9 cellular contexts compared by ENCODE assay signal in the genomic region with DNA sequence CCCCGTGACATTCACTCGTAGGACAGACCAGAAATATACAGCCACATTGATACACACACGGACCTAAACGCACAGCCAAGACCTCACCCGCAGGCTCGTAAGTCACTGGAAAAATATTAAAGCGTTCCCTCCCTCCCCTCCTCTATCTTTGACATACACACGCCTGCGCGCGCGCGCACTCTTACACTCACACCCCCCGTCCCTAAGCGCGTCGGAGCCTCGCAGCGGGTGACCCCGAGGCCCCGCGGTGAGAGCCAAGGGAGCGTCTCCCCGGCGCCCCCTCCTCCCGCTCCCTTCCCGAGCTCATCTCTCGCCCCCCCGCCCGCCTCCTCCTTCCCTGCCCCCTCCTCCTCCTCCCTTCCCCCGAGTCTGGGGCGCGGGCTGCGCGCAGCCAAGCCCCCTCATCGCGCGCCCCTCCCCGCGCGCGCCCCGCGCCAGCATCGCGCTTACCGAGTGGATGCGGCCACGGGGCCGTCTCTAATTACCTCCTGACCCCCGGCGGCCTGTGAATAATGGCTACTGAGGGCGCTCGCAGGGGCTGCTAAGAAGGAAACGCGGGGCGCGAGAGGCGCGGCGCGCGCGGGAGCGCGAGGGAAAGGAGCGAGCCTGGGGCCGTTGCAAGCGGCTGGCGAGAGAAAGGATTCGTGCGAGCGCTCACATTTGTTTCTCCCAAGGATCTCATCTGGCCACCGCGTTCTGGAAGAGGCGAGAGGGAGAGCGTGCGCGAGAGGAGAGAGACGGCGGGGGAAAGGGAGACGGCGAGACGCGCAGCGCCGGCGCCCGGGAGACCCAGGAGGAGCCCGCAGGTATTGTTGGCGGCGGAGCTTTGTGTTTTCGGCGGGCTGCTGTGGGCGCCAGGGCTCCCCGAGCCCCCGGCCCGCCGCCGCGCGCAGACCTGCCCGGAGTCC. TPM values are rescaled to one million over a fixed set of nuclear protein-coding genes. Genes with fewer than 3 reads are reported as not detected.
DNase-seq lines count a peak whose midpoint lies in the region; ATAC-seq and TF ChIP-seq lines count a peak whose summit lies in the region.
"Had no signal": no experiment of that assay in that cellular context is flagged by ENCODE, and none has a peak within 500 bp of the region (broad histone marks: within the 10 kb centered on the region; RNA-seq: fewer than 3 reads in every experiment).

No MANE protein-coding gene starts in this region.

- H3K27ac Mint-ChIP-seq in T-cell (peak overlapping the region in 1 of 2 donors; percentile 39), Calu3 (ENCODE audit: unreplicated experiment) (no peak overlapping the region)
- peak overlapping the region; percentile 90 for H3K27ac Mint-ChIP-seq in stimulated activated naive B cell treated with anti-CD40 and anti-IgM and Interleukin-4, amounts not matched to agents 10 μg/mL and 1 μg/mL and 100 μg/mL, for 72 hours

- H3K36me3 Mint-ChIP-seq in T-cell (peaks cover 9% of the 10 kb centered on the region), Calu3 (ENCODE audit: insufficient read depth, unreplicated experiment) (peaks cover 31% of the 10 kb centered on the region)
- peaks cover 7 to 40% of the 10 kb centered on the region in 2 donors for H3K36me3 Mint-ChIP-seq in stimulated activated naive B cell treated with anti-CD40 and anti-IgM and Interleukin-4, amounts not matched to agents 10 μg/mL and 1 μg/mL and 100 μg/mL, for 72 hours

- H3K36me3 ChIP-seq in colonic mucosa = no peaks in the 10 kb centered on the region

- H3K9me3 ChIP-seq in colonic mucosa = no peaks in the 10 kb centered on the region

- DNase-seq in activated T-cell treated with anti-CD3 and anti-CD28 coated beads for 1 hour (ENCODE audit: low read depth) (peak; percentile 16), activated T-cell treated with anti-CD3 and anti-CD28 coated beads for 4 hours (no peak), T-cell (peak in 19 of 34 experiments; percentile 8 to 44 (median 29)), colonic mucosa (no peak), lower leg skin (ENCODE audit: low spot score in 2 of 2) (no peak), NOMO-1 treated with dmso at 0.1 percent for 144 hours (lab: John Stamatoyannopoulos, UW; ENCODE audit: unreplicated experiment) (no peak), Calu3 (no peak)
- DNase-seq in stimulated activated naive B cell treated with anti-CD40 and anti-IgM and Interleukin-4, amounts not matched to agents 10 μg/mL and 1 μg/mL and 100 μg/mL, for 72 hours = no peak
- DNase-seq: DND-41 had no signal

- POLR2A ChIA-PET in T-cell (lab: Charles Lee) = interaction anchor here (0.5 to 1.0 kb wide), 3 partner anchors 40 to 57 kb away, joined by 3 to 8 read pairs (median 5); no protein-coding TSS in a partner anchor

- WGBS in lower leg skin, 2 donors = 1 to 2% methylated on average over 79 to 82 of the region's 103 CpGs

- H3K4me1 ChIP-seq in colonic mucosa = no peaks in the 10 kb centered on the region

- H3K4me3 ChIP-seq in colonic mucosa (peak overlapping the region; percentile 31), lower leg skin (ENCODE audit: low read depth, poor library complexity, severe bottlenecking) (peak overlapping the region; percentile 27)

- no peak overlapping the region for H3K27ac ChIP-seq in colonic mucosa

- TF ChIP-seq POLR2A in lower leg skin (IDR thresholded peaks at IDR 0.05) = no peak

- intact Hi-C loops in colonic mucosa (cut with DNase I) = no loop called here
- intact Hi-C loops in lower leg skin (cut with DNase I; ENCODE audit: low total_unique reads) = loop anchor here (5.0 kb wide), 1 partner anchor 41 kb away; a partner anchor contains a TSS
- intact Hi-C loops in Calu3 (cut with micrococcal nuclease; ENCODE audit: unreplicated experiment) = no loop called here

- H3K4me3 Mint-ChIP-seq in T-cell = peak overlapping the region; percentile 79 to 85 (median 84)
- peak overlapping the region; percentile 82 to 91 for H3K4me3 Mint-ChIP-seq in stimulated activated naive B cell treated with anti-CD40 and anti-IgM and Interleukin-4, amounts not matched to agents 10 μg/mL and 1 μg/mL and 100 μg/mL, for 72 hours
- H3K4me3 Mint-ChIP-seq in Calu3 (ENCODE audit: low read depth, unreplicated experiment) = no peak overlapping the region

- H3K4me1 Mint-ChIP-seq in T-cell = peaks cover 42 to 51% (median 45%) of the 10 kb centered on the region in 3 donors
- H3K4me1 Mint-ChIP-seq in stimulated activated naive B cell treated with anti-CD40 and anti-IgM and Interleukin-4, amounts not matched to agents 10 μg/mL and 1 μg/mL and 100 μg/mL, for 72 hours = peaks cover 37 to 48% of the 10 kb centered on the region in 2 donors
- peaks cover 50% of the 10 kb centered on the region for H3K4me1 Mint-ChIP-seq in Calu3 (ENCODE audit: low read depth, unreplicated experiment)

- peak overlapping the region; percentile 34 to 49 for H3K9ac ChIP-seq in colonic mucosa (ENCODE audit: low read depth in 2 of 2, low read length in 2 of 2)

- H3K27me3 Mint-ChIP-seq in T-cell = peaks cover 18 to 27% of the 10 kb centered on the region in 2 donors
- H3K27me3 Mint-ChIP-seq in stimulated activated naive B cell treated with anti-CD40 and anti-IgM and Interleukin-4, amounts not matched to agents 10 μg/mL and 1 μg/mL and 100 μg/mL, for 72 hours = peaks cover 23 to 24% of the 10 kb centered on the region in 2 donors
- no peaks in the 10 kb centered on the region for H3K27me3 Mint-ChIP-seq in Calu3 (ENCODE audit: unreplicated experiment)

- peak; percentile 38 to 67 (median 50) for ATAC-seq in T-cell (replicated peaks in 1 of 4)
- peak; percentile 38 to 50 for ATAC-seq in stimulated activated naive B cell treated with anti-CD40 and anti-IgM and Interleukin-4, amounts not matched to agents 10 μg/mL and 1 μg/mL and 100 μg/mL, for 72 hours (replicated peaks)

- H3K9me3 Mint-ChIP-seq in T-cell (no peaks in the 10 kb centered on the region), Calu3 (ENCODE audit: low read depth, unreplicated experiment) (no peaks in the 10 kb centered on the region)
- H3K9me3 Mint-ChIP-seq in stimulated activated naive B cell treated with anti-CD40 and anti-IgM and Interleukin-4, amounts not matched to agents 10 μg/mL and 1 μg/mL and 100 μg/mL, for 72 hours = no peaks in the 10 kb centered on the region

- CTCF ChIA-PET in T-cell (lab: Charles Lee) = no interaction called here
- CTCF ChIA-PET in Calu3 (lab: Charles Lee) = no interaction called here

- BruUV-seq in Calu3 (replicated peaks; lab: Mats Ljungman, UMichigan) = no TSS peak

- H3K27me3 ChIP-seq in colonic mucosa = no peaks in the 10 kb centered on the region

- no peak for TF ChIP-seq CTCF in colonic mucosa (IDR thresholded peaks at IDR 0.05)
- no peak for TF ChIP-seq CTCF in lower leg skin (IDR thresholded peaks at IDR 0.05)
- no peak for TF ChIP-seq CTCF in Calu3 (IDR thresholded peaks at IDR 0.05; ENCODE audit: unreplicated experiment)

RNA-seq across cellular contexts. Expression of a gene that starts 42.4 kb away (rescaled TPM):
- total RNA-seq in T-cell = 10 to 100 TPM; 20.1 to 31.2 (median 24.5) TPM
- 10 to 100 TPM; 21.8 to 24.5 TPM for total RNA-seq in colonic mucosa
- 10 to 100 TPM; 19.4 to 38.2 (median 35.3) TPM for total RNA-seq in lower leg skin
- 38.0 and 43.4 TPM in 2 replicates for total RNA-seq in Calu3 (2022)

Comparison
In these comparisons a context has a peak if more than half of its experiments do, and no peak if none do; other contexts are left out.
1. DNase-seq: peak in activated T-cell treated with anti-CD3 and anti-CD28 coated beads for 1 hour (single experiment) and T-cell (19 of 34); none in activated T-cell treated with anti-CD3 and anti-CD28 coated beads for 4 hours (single experiment), colonic mucosa (single experiment), lower leg skin (0 of 2), stimulated activated naive B cell treated with anti-CD40 and anti-IgM and Interleukin-4, amounts not matched to agents 10 μg/mL and 1 μg/mL and 100 μg/mL, for 72 hours (single experiment), NOMO-1 treated with dmso at 0.1 percent for 144 hours (single experiment) and Calu3 (single experiment).